ENCODE assay signal across 8 cellular contexts in genomic region chr1:37999434-38000232, GRCh38. TPM values are rescaled to one million over a fixed set of nuclear protein-coding genes. Genes with fewer than 3 reads are reported as not detected.
A peak's percentile ranks its signal among the peaks of the same experiment; 100 is the strongest.
DNase-seq lines count a peak whose midpoint lies in the region; ATAC-seq, FAIRE-seq and TF ChIP-seq lines count a peak whose summit lies in the region.

No MANE protein-coding gene starts in this region.

- peak; percentile 95 for FAIRE-seq in K562 (lab: Jason Lieb, UNC)

- CTCF ChIA-PET in K562 (lab: Yijun Ruan, JAX; ENCODE audit: low intra/inter-chr PET ratio), result no interaction called here

- TF ChIP-seq POLR2A in K562 (conservative IDR thresholded peaks at IDR 0.05), result peak; percentile 81

- TF ChIP-seq EP300 in K562 (IDR thresholded peaks at IDR 0.05; ENCODE audit: low read length), result peak; percentile 98

- H3K9ac ChIP-seq in BLaER1 (peak overlapping the region; percentile 52), K562 (ENCODE audit: insufficient read depth in 1 of 2, low read depth in 2 of 2, low read length in 2 of 2) (peak overlapping the region; percentile 82 to 90), stomach smooth muscle (ENCODE audit: low read length in 2 of 2) (peak overlapping the region; percentile 24 to 68)

- DNase-seq in M059J (ENCODE audit: low read depth), result peak; percentile 87
- DNase-seq in K562 (ENCODE audit: extremely low read depth in 1 of 4, low spot score in 3 of 4), result peak; percentile 84 to 96 (median 89)
- peak; percentile 63 for DNase-seq in kidney glomerular epithelial cell (lab: John Stamatoyannopoulos, UW)
- no peak for DNase-seq in NAMALWA (ENCODE audit: low spot score)

- H4K20me1 ChIP-seq in BLaER1 (no peaks in the 10 kb centered on the region), K562 (replicated peaks; ENCODE audit: control insufficient read depth, insufficient read depth, low read length) (0 out of 2 replicates have a peak, but pooled peaks cover 11% of the 10 kb centered on the region)

- H3K9me1 ChIP-seq in K562 (ENCODE audit: control insufficient read depth, insufficient read depth, low read length), result peaks cover 2% of the 10 kb centered on the region

- 0 out of 4 replicates have a peak, but pooled peaks of 1 of the 2 experiments have one; percentile 2 for TF ChIP-seq RAD21 in K562 (CRISPR knock-in tag; conservative IDR thresholded peaks at IDR 0.05 in 1 of 2, IDR thresholded peaks at IDR 0.05 in 1 of 2)

- WGBS in K562 (ENCODE audit: insufficient coverage, low coverage, missing lambda C conversion rate), result 4% methylated on average over 9 of the region's 9 CpGs

- H3K4me1 ChIP-seq in BLaER1, result peaks cover 57% of the 10 kb centered on the region
- H3K4me1 ChIP-seq in K562 (replicated peaks in 1 of 2; ENCODE audit: control insufficient read depth in 2 of 2, insufficient read depth in 2 of 2, low read length in 2 of 2), result peaks cover 51 to 73% of the 10 kb centered on the region in 2 experiments
- H3K4me1 ChIP-seq in stomach smooth muscle (ENCODE audit: control insufficient read depth, insufficient read depth, low read length), result peaks cover 81% of the 10 kb centered on the region

- H3K27ac ChIP-seq in BLaER1 (peak overlapping the region; percentile 81), K562 (ENCODE audit: extremely low read depth, low read depth, low read length) (peak overlapping the region; percentile 96), stomach smooth muscle (ENCODE audit: low read length) (peak overlapping the region; percentile 88)

- no peak for TF ChIP-seq CTCF in K562 (IDR thresholded peaks at IDR 0.05 in 2 of 3, conservative IDR thresholded peaks at IDR 0.05 in 1 of 3; ENCODE audit: insufficient read depth in 2 of 3, low read depth in 1 of 3, low read length in 3 of 3)

- BruUV-seq in K562 (replicated peaks; lab: Mats Ljungman, UMichigan), result TSS peak; percentile 99

- H3K79me2 ChIP-seq in K562 (ENCODE audit: control insufficient read depth, insufficient read depth, low read length), result peaks cover 75% of the 10 kb centered on the region

- H3K4me3 ChIP-seq in BLaER1 (peak overlapping the region; percentile 6; the same call in 1 of the 2 replicates), K562 (peak overlapping the region; percentile 65), stomach smooth muscle (ENCODE audit: low read length in 2 of 2) (peak overlapping the region in 1 of 2 donors; percentile 55)

- peak overlapping the region; percentile 85 for H3K4me2 ChIP-seq in BLaER1
- peak overlapping the region; percentile 80 for H3K4me2 ChIP-seq in K562 (ENCODE audit: insufficient read depth, low read length)

- POLR2A ChIA-PET in K562 (lab: Yijun Ruan, JAX), result interaction anchor here (0.5 to 5.9 kb wide), 8 partner anchors 8 to 822 kb away, joined by 3 to 66 read pairs (median 4); partner anchors contain the start of genes SF3A3 and UTP11

- H3K36me3 ChIP-seq in BLaER1 (peaks cover 43% of the 10 kb centered on the region), K562 (ENCODE audit: control insufficient read depth, insufficient read depth, low read length) (peaks cover 83% of the 10 kb centered on the region), stomach smooth muscle (ENCODE audit: control insufficient read depth in 2 of 2, insufficient read depth in 2 of 2, low read length in 2 of 2) (peaks cover 8 to 11% of the 10 kb centered on the region in 2 donors)

- H3K27me3 ChIP-seq in BLaER1 (no peaks in the 10 kb centered on the region), K562 (ENCODE audit: control insufficient read depth in 2 of 2, insufficient read depth in 2 of 2, low read length in 2 of 2) (no peaks in the 10 kb centered on the region), stomach smooth muscle (ENCODE audit: control insufficient read depth in 1 of 2, insufficient read depth in 2 of 2, low read length in 2 of 2) (no peaks in the 10 kb centered on the region)

- in situ Hi-C loops in K562 (cut with MboI), result no loop called here

- H3K9me3 ChIP-seq in BLaER1, result no peaks in the 10 kb centered on the region
- H3K9me3 ChIP-seq in K562 (replicated peaks; ENCODE audit: control insufficient read depth, insufficient read depth, low read depth, low read length), result no peaks in the 10 kb centered on the region
- H3K9me3 ChIP-seq in stomach smooth muscle (ENCODE audit: control insufficient read depth in 2 of 2, low read length in 2 of 2), result no peaks in the 10 kb centered on the region

- peak; percentile 74 for ATAC-seq in K562
- no peak for ATAC-seq in HG03520 (IDR thresholded peaks at IDR 0.05; ENCODE audit: unreplicated experiment)
- no peak for ATAC-seq in GM21528 (IDR thresholded peaks at IDR 0.05; ENCODE audit: low FRiP score, unreplicated experiment)

- H2AFZ ChIP-seq in K562 (ENCODE audit: low read depth, low read length), result peak overlapping the region; percentile 43; the same call in 1 of the 2 replicates

- intact Hi-C loops in K562 (cut with micrococcal nuclease), result no loop called here

RNA-seq across cellular contexts. Expression of gene FHL3, which starts 5.7 kb away (rescaled TPM):
- total RNA-seq in M059J (2014; rRNA removed; shearing (Covaris generic)), result 18.2 and 24.6 TPM in 2 replicates
- 89.8 and 202 TPM in 2 replicates for total RNA-seq in K562 (2011; cell fraction: chromatin; rRNA removed; ENCODE audit: low replicate concordance)
- 99.7 and 116 TPM in 2 replicates for total RNA-seq in K562 (2011; cell fraction: nucleolus; rRNA removed)
- 98.0 and 139 TPM in 2 replicates for total RNA-seq in K562 (2011; cell fraction: nucleoplasm; rRNA removed)
- 55.7 and 80.3 TPM in 2 replicates for total RNA-seq in K562 (2014; rRNA removed)
- total RNA-seq in K562 (2014; rRNA removed; fragmentation: Illumina TruSeq; extraction: Trizol), result 22.6 and 27.7 TPM in 2 replicates
- 34.1 and 35.1 TPM in 2 replicates for total RNA-seq in K562 (2015; rRNA removed; fragmentation: Illumina TruSeq; extraction: Trizol)
- 123 and 144 TPM in 2 replicates for total RNA-seq in K562 (2021)
- 14.8 and 18.9 TPM in 2 replicates for polyA plus RNA-seq in K562 (2011; rRNA removed)
- 31.0 and 53.9 TPM in 2 replicates for polyA plus RNA-seq in K562 (2011; cell fraction: cytosol; rRNA removed)
- 58.4 and 84.8 TPM in 2 replicates for polyA plus RNA-seq in K562 (2011; cell fraction: nucleus; rRNA removed)
- 76.0 and 140 TPM in 2 replicates for polyA plus RNA-seq in K562 (2012)
- polyA plus RNA-seq in K562 (2014; fragmentation: Illumina TruSeq; extraction: Trizol), result 117 and 145 TPM in 2 replicates
- 1 to 10 TPM; 6.1 to 8.0 TPM for polyA plus RNA-seq in K562 (2014; fragmentation: Nextera tagmentation; extraction: Ambion mirVana)
- 56.7 and 61.4 TPM in 2 replicates for polyA plus RNA-seq in K562 (2014; rRNA removed)
- polyA minus RNA-seq in K562 (2011; rRNA and poly(A)+ RNA removed), result 26.4 and 29.9 TPM in 2 replicates
- 46.4 and 60.9 TPM in 2 replicates for polyA minus RNA-seq in K562 (2011; cell fraction: cytosol; rRNA and poly(A)+ RNA removed)
- polyA minus RNA-seq in K562 (2011; cell fraction: nucleus; rRNA and poly(A)+ RNA removed), result 41.9 and 46.1 TPM in 2 replicates

RNA-seq across cellular contexts. Expression of gene SF3A3, which starts 9.8 kb away (rescaled TPM):
- 187 and 209 TPM in 2 replicates for total RNA-seq in M059J (2014; rRNA removed; shearing (Covaris generic))
- 120 and 207 TPM in 2 replicates for total RNA-seq in K562 (2011; cell fraction: chromatin; rRNA removed; ENCODE audit: low replicate concordance)
- 64.9 and 65.3 TPM in 2 replicates for total RNA-seq in K562 (2011; cell fraction: nucleolus; rRNA removed)
- total RNA-seq in K562 (2011; cell fraction: nucleoplasm; rRNA removed), result 96.5 and 110 TPM in 2 replicates
- total RNA-seq in K562 (2014; rRNA removed) (237 and 305 TPM in 2 replicates), K562 (2014; rRNA removed; fragmentation: Illumina TruSeq; extraction: Trizol) (303 and 319 TPM in 2 replicates), K562 (2015; rRNA removed; fragmentation: Illumina TruSeq; extraction: Trizol) (348 and 384 TPM in 2 replicates), K562 (2021) (177 and 184 TPM in 2 replicates)
- polyA plus RNA-seq in K562 (2011; rRNA removed) (131 and 193 TPM in 2 replicates), K562 (2014; fragmentation: Illumina TruSeq; extraction: Trizol) (305 and 350 TPM in 2 replicates), K562 (2014; fragmentation: Nextera tagmentation; extraction: Ambion mirVana) (100 to 1,000 TPM; 197 to 467 TPM), K562 (2014; rRNA removed) (237 and 245 TPM in 2 replicates)
- polyA plus RNA-seq in K562 (2011; cell fraction: cytosol; rRNA removed), result 44.6 and 75.3 TPM in 2 replicates
- 44.8 and 71.7 TPM in 2 replicates for polyA plus RNA-seq in K562 (2011; cell fraction: nucleus; rRNA removed)
- polyA plus RNA-seq in K562 (2012), result 105 and 258 TPM in 2 replicates
- 201 and 210 TPM in 2 replicates for polyA minus RNA-seq in K562 (2011; rRNA and poly(A)+ RNA removed)
- polyA minus RNA-seq in K562 (2011; cell fraction: cytosol; rRNA and poly(A)+ RNA removed), result 101 and 121 TPM in 2 replicates
- polyA minus RNA-seq in K562 (2011; cell fraction: nucleus; rRNA and poly(A)+ RNA removed), result 39.4 and 86.4 TPM in 2 replicates

RNA-seq across cellular contexts. Expression of gene UTP11, which starts 12.9 kb away (rescaled TPM):
- total RNA-seq in M059J (2014; rRNA removed; shearing (Covaris generic)), result 69.6 and 103 TPM in 2 replicates
- 67.0 and 115 TPM in 2 replicates for total RNA-seq in K562 (2011; cell fraction: chromatin; rRNA removed; ENCODE audit: low replicate concordance)
- 37.6 and 49.2 TPM in 2 replicates for total RNA-seq in K562 (2011; cell fraction: nucleolus; rRNA removed)
- total RNA-seq in K562 (2011; cell fraction: nucleoplasm; rRNA removed), result 97.2 and 146 TPM in 2 replicates
- total RNA-seq in K562 (2014; rRNA removed), result 125 and 137 TPM in 2 replicates
- total RNA-seq in K562 (2014; rRNA removed; fragmentation: Illumina TruSeq; extraction: Trizol), result 215 and 251 TPM in 2 replicates
- total RNA-seq in K562 (2015; rRNA removed; fragmentation: Illumina TruSeq; extraction: Trizol), result 214 and 221 TPM in 2 replicates
- 124 and 129 TPM in 2 replicates for total RNA-seq in K562 (2021)
- polyA plus RNA-seq in K562 (2011; rRNA removed), result 67.6 and 91.1 TPM in 2 replicates
- polyA plus RNA-seq in K562 (2011; cell fraction: cytosol; rRNA removed), result 22.4 and 42.7 TPM in 2 replicates
- 18.0 and 28.1 TPM in 2 replicates for polyA plus RNA-seq in K562 (2011; cell fraction: nucleus; rRNA removed)
- polyA plus RNA-seq in K562 (2012), result 76.5 and 96.7 TPM in 2 replicates
- polyA plus RNA-seq in K562 (2014; fragmentation: Illumina TruSeq; extraction: Trizol), result 329 and 378 TPM in 2 replicates
- polyA plus RNA-seq in K562 (2014; fragmentation: Nextera tagmentation; extraction: Ambion mirVana), result 100 to 1,000 TPM; 269 to 303 TPM
- 167 and 253 TPM in 2 replicates for polyA plus RNA-seq in K562 (2014; rRNA removed)
- 46.0 and 51.0 TPM in 2 replicates for polyA minus RNA-seq in K562 (2011; rRNA and poly(A)+ RNA removed)
- polyA minus RNA-seq in K562 (2011; cell fraction: cytosol; rRNA and poly(A)+ RNA removed), result 25.8 and 26.4 TPM in 2 replicates
- 17.6 and 38.0 TPM in 2 replicates for polyA minus RNA-seq in K562 (2011; cell fraction: nucleus; rRNA and poly(A)+ RNA removed)

RNA-seq across cellular contexts. Expression of gene POU3F1, which starts 47.0 kb away (rescaled TPM):
- not detected in 2 replicates for total RNA-seq in M059J (2014; rRNA removed; shearing (Covaris generic))
- not detected in 2 replicates for total RNA-seq in K562 (2011; cell fraction: chromatin; rRNA removed; ENCODE audit: low replicate concordance)
- total RNA-seq in K562 (2011; cell fraction: nucleolus; rRNA removed), result 0.13 TPM in 1 of 2 replicates, not detected in the other
- total RNA-seq in K562 (2011; cell fraction: nucleoplasm; rRNA removed), result not detected in 2 replicates
- total RNA-seq in K562 (2014; rRNA removed) (0.08 and 0.09 TPM in 2 replicates), K562 (2014; rRNA removed; fragmentation: Illumina TruSeq; extraction: Trizol) (not detected in 2 replicates), K562 (2015; rRNA removed; fragmentation: Illumina TruSeq; extraction: Trizol) (not detected in 2 replicates), K562 (2021) (not detected in 2 replicates)
- polyA plus RNA-seq in K562 (2011; rRNA removed) (0.05 TPM in 1 of 2 replicates, not detected in the other), K562 (2014; fragmentation: Illumina TruSeq; extraction: Trizol) (not detected in 2 replicates), K562 (2014; fragmentation: Nextera tagmentation; extraction: Ambion mirVana) (not detected), K562 (2014; rRNA removed) (not detected in 2 replicates)
- not detected in 2 replicates for polyA plus RNA-seq in K562 (2011; cell fraction: cytosol; rRNA removed)
- polyA plus RNA-seq in K562 (2011; cell fraction: nucleus; rRNA removed), result 0.06 and 0.15 TPM in 2 replicates
- not detected in 2 replicates for polyA plus RNA-seq in K562 (2012)
- not detected in 2 replicates for polyA minus RNA-seq in K562 (2011; rRNA and poly(A)+ RNA removed)
- not detected in 2 replicates for polyA minus RNA-seq in K562 (2011; cell fraction: cytosol; rRNA and poly(A)+ RNA removed)
- polyA minus RNA-seq in K562 (2011; cell fraction: nucleus; rRNA and poly(A)+ RNA removed), result 0.13 and 0.33 TPM in 2 replicates

RNA-seq across cellular contexts. Expression of gene INPP5B, which starts 52.8 kb away (rescaled TPM):
- total RNA-seq in M059J (2014; rRNA removed; shearing (Covaris generic)), result 6.3 and 8.5 TPM in 2 replicates
- 143 and 150 TPM in 2 replicates for total RNA-seq in K562 (2011; cell fraction: chromatin; rRNA removed; ENCODE audit: low replicate concordance)
- total RNA-seq in K562 (2011; cell fraction: nucleolus; rRNA removed), result 71.7 and 79.2 TPM in 2 replicates
- 90.1 and 108 TPM in 2 replicates for total RNA-seq in K562 (2011; cell fraction: nucleoplasm; rRNA removed)
- total RNA-seq in K562 (2014; rRNA removed) (25.2 and 33.7 TPM in 2 replicates), K562 (2014; rRNA removed; fragmentation: Illumina TruSeq; extraction: Trizol) (26.3 and 27.9 TPM in 2 replicates), K562 (2015; rRNA removed; fragmentation: Illumina TruSeq; extraction: Trizol) (22.2 and 23.6 TPM in 2 replicates), K562 (2021) (27.8 and 28.7 TPM in 2 replicates)
- polyA plus RNA-seq in K562 (2011; rRNA removed) (20.9 and 27.8 TPM in 2 replicates), K562 (2014; fragmentation: Illumina TruSeq; extraction: Trizol) (19.7 and 19.8 TPM in 2 replicates), K562 (2014; fragmentation: Nextera tagmentation; extraction: Ambion mirVana) (10 to 100 TPM; 14.1 to 16.5 TPM), K562 (2014; rRNA removed) (18.5 and 20.9 TPM in 2 replicates)
- 13.6 and 20.1 TPM in 2 replicates for polyA plus RNA-seq in K562 (2011; cell fraction: cytosol; rRNA removed)
- polyA plus RNA-seq in K562 (2011; cell fraction: nucleus; rRNA removed), result 33.3 and 37.6 TPM in 2 replicates
- polyA plus RNA-seq in K562 (2012), result 10.8 and 18.4 TPM in 2 replicates
- polyA minus RNA-seq in K562 (2011; rRNA and poly(A)+ RNA removed), result 43.4 and 44.7 TPM in 2 replicates
- 23.4 and 25.6 TPM in 2 replicates for polyA minus RNA-seq in K562 (2011; cell fraction: cytosol; rRNA and poly(A)+ RNA removed)
- 26.3 and 44.0 TPM in 2 replicates for polyA minus RNA-seq in K562 (2011; cell fraction: nucleus; rRNA and poly(A)+ RNA removed)
